In genomic region chr3:85903434-85903833, GRCh38 we compare ENCODE assay signal across 1 cellular context.
A peak's percentile ranks its signal among the peaks of the same experiment; 100 is the strongest.
TF ChIP-seq lines count a peak whose summit lies in the region.

No MANE protein-coding gene starts in this region.

TF ChIP-seq in H1, 55 proteins besides CTCF, POLR2A, EP300 and RAD21:
- TF ChIP-seq SIN3A (conservative IDR thresholded peaks at IDR 0.05 in 1 of 2, IDR thresholded peaks at IDR 0.05 in 1 of 2; ENCODE audit: low read depth in 1 of 2, low read length in 2 of 2) (no peak), CREB1 (IDR thresholded peaks at IDR 0.05) (peak; percentile 60; the same call in 1 of the 2 replicates)
